1 cellular context compared by ENCODE assay signal in genomic region chr1:176416777-176417176, GRCh38.
TF ChIP-seq lines count a peak whose summit lies in the region.

No MANE protein-coding gene starts in this region.

TF ChIP-seq in H1, 55 proteins besides CTCF, POLR2A, EP300 and RAD21:
- no peak for TF ChIP-seq FOSL1 (IDR thresholded peaks at IDR 0.05; ENCODE audit: insufficient read depth, low read depth, low read length)
TF ChIP-seq in H1: peak in this region for 0.
